7 cellular contexts compared by ENCODE assay signal in genomic region chr14:90383731-90384542, GRCh38. TPM values are rescaled to one million over a fixed set of nuclear protein-coding genes. Genes with fewer than 3 reads are reported as not detected.
DNase-seq lines count a peak whose midpoint lies in the region; ATAC-seq and TF ChIP-seq lines count a peak whose summit lies in the region.

No MANE protein-coding gene starts in this region.

- peak; percentile 72 for DNase-seq in OCI-M2 (lab: John Stamatoyannopoulos, UW; ENCODE audit: unreplicated experiment)
- DNase-seq in activated effector memory CD4-positive, alpha-beta T cell treated with Interleukin-2 at 50 U/mL for 16 hours, result peak; percentile 73
- DNase-seq in glomerular visceral epithelial cell (ENCODE audit: extremely low spot score), result peak; percentile 37
- peak in 4 of 5 donors; percentile 60 to 83 (median 73) for DNase-seq in ovary
- DNase-seq in ureter (ENCODE audit: low spot score), result peak; percentile 65

- H3K9me3 ChIP-seq in ovary, result no peaks in the 10 kb centered on the region

- ATAC-seq in GM18868 (IDR thresholded peaks at IDR 0.05; ENCODE audit: unreplicated experiment) (peak; percentile 17), HG03196 (IDR thresholded peaks at IDR 0.05; ENCODE audit: unreplicated experiment) (peak; percentile 22)

- no peaks in the 10 kb centered on the region for H3K36me3 ChIP-seq in ovary

- peak overlapping the region; percentile 92 to 95 for H3K27ac ChIP-seq in ovary

- TF ChIP-seq POLR2A in ovary (IDR thresholded peaks at IDR 0.05), result no peak

- intact Hi-C loops in ovary (cut with DNase I), result loop anchor here in 2 of 4 donors (1.0 to 2.0 kb wide), 2 partner anchors 12 to 13 kb away; partner anchors contain the start of gene CALM1 (in 1 of the 2)

- peak overlapping the region; percentile 61 for H3K4me3 ChIP-seq in ovary

- H3K27me3 ChIP-seq in ovary, result no peaks in the 10 kb centered on the region

- WGBS in ovary, 3 donors, result 1 to 4% (median 2%) methylated on average over 37 of the region's 37 CpGs

- no peak for TF ChIP-seq EP300 in ovary (IDR thresholded peaks at IDR 0.05)

- peaks cover 3% of the 10 kb centered on the region for H3K4me1 ChIP-seq in ovary (ENCODE audit: insufficient read depth)

- TF ChIP-seq CTCF in ovary (IDR thresholded peaks at IDR 0.05), result peak in 1 of 3 donors; percentile 4

RNA-seq across cellular contexts. Expression of gene CALM1, which starts 12.9 kb away (rescaled TPM):
- 100 to 1,000 TPM; 122 to 312 (median 225) TPM for total RNA-seq in ovary
- polyA plus RNA-seq in ovary, result 100 to 1,000 TPM; 143 to 514 TPM
- 335 TPM for total RNA-seq in ureter

RNA-seq across cellular contexts. Expression of gene NRDE2, which starts 52.2 kb away (rescaled TPM):
- total RNA-seq in ovary (10 to 100 TPM in 6 of 7 donors, 1 to 10 TPM in 1; 9.9 to 28.5 (median 16.3) TPM), ureter (38.0 TPM)
- 1 to 10 TPM; 7.7 to 9.3 TPM for polyA plus RNA-seq in ovary

Comparison
In these comparisons a context has a peak if more than half of its experiments do, and no peak if none do; other contexts are left out.
1. Peak in every context shown above with its lines: DNase-seq, ATAC-seq, H3K4me3 ChIP-seq and H3K27ac ChIP-seq.